ENCODE assay signal across 9 cellular contexts in genomic region chr4:185810746-185811508, GRCh38. TPM values are rescaled to one million over a fixed set of nuclear protein-coding genes. Genes with fewer than 3 reads are reported as not detected.
DNase-seq lines count a peak whose midpoint lies in the region; ATAC-seq, FAIRE-seq and TF ChIP-seq lines count a peak whose summit lies in the region.
"Had no signal": no experiment of that assay in that cellular context is flagged by ENCODE, and none has a peak within 500 bp of the region (broad histone marks: within the 10 kb centered on the region; RNA-seq: fewer than 3 reads in every experiment).

No MANE protein-coding gene starts in this region.

- H3K27ac ChIP-seq in HEK293 (ENCODE audit: extremely low read depth, low read depth, low read length) (peak overlapping the region; percentile 33; the same call in 1 of the 2 replicates), small intestine (ENCODE audit: low read depth in 1 of 2, low read length in 1 of 2) (no peak overlapping the region)

- H3K4me3 ChIP-seq in HEK293 (ENCODE audit: low read depth, low read length) (peak overlapping the region; percentile 59), kidney epithelial cell (ENCODE audit: low read depth, low read length) (peak overlapping the region; percentile 43), small intestine (ENCODE audit: low read depth in 1 of 2, low read length in 2 of 2) (peak overlapping the region in 1 of 2 donors; percentile 42)

- no peak for FAIRE-seq in small intestine (lab: Jason Lieb, UNC)

- 15 to 61% (median 29%) methylated on average over 13 of the region's 13 CpGs for WGBS in small intestine, 3 donors

- H3K4me1 ChIP-seq in HEK293 (ENCODE audit: control insufficient read depth, insufficient read depth, low read length) = peaks cover 4% of the 10 kb centered on the region; the same call in 1 of the 2 replicates
- no peaks in the 10 kb centered on the region for H3K4me1 ChIP-seq in small intestine (ENCODE audit: control insufficient read depth in 2 of 2, insufficient read depth in 1 of 2, low read depth in 1 of 2, low read length in 1 of 2)

- DNase-seq in astrocyte of the hippocampus (ENCODE audit: low read depth, low spot score) (peak; percentile 36), kidney epithelial cell (ENCODE audit: low read depth) (no peak), small intestine (peak; percentile 37), posterior vena cava (ENCODE audit: low spot score) (no peak), GOT3 (lab: John Stamatoyannopoulos, UW) (no peak), D341Med (ENCODE audit: low spot score) (no peak)
- DNase-seq: stimulated activated CD4-positive, alpha-beta T cell treated with anti-CD3 and anti-CD28 coated beads, Interleukin-15, amount 100 ng/mL, for 24 hours had no signal

- no peak for ATAC-seq in GM19467 (IDR thresholded peaks at IDR 0.05; ENCODE audit: unreplicated experiment)

- no peaks in the 10 kb centered on the region for H3K27me3 ChIP-seq in kidney epithelial cell (ENCODE audit: control insufficient read depth, insufficient read depth, low read length)
- H3K27me3 ChIP-seq in small intestine (ENCODE audit: control insufficient read depth in 2 of 2, insufficient read depth in 2 of 2, low read length in 2 of 2) = no peaks in the 10 kb centered on the region

- no peaks in the 10 kb centered on the region for H3K9me3 ChIP-seq in HEK293 (ENCODE audit: control insufficient read depth, insufficient read depth, low read depth, low read length)
- H3K9me3 ChIP-seq in small intestine (ENCODE audit: control insufficient read depth, low read depth) = no peaks in the 10 kb centered on the region

- POLR2A ChIA-PET in HEK293 (lab: Yijun Ruan, JAX) = no interaction called here

- intact Hi-C loops in posterior vena cava (cut with DNase I) = loop anchor here in 1 of 2 donors (2.0 kb wide), 1 partner anchor 56 kb away; no protein-coding TSS in a partner anchor

- no peaks in the 10 kb centered on the region for H3K36me3 ChIP-seq in HEK293 (ENCODE audit: control insufficient read depth in 2 of 2, insufficient read depth in 1 of 2, low read length in 2 of 2)
- H3K36me3 ChIP-seq in kidney epithelial cell (ENCODE audit: control insufficient read depth, insufficient read depth, low read length) = no peaks in the 10 kb centered on the region
- no peaks in the 10 kb centered on the region for H3K36me3 ChIP-seq in small intestine (ENCODE audit: control insufficient read depth in 2 of 2, insufficient read depth in 2 of 2, low read length in 2 of 2)

- CTCF ChIA-PET in HEK293 (lab: Yijun Ruan, JAX) = interaction anchor here (0.6 to 1.1 kb wide), 3 partner anchors 171 to 1066 kb away, joined by 3 to 4 read pairs (median 3); no protein-coding TSS in a partner anchor

- no peak for TF ChIP-seq CTCF in HEK293 (tag by site-specific recombination; IDR thresholded peaks at IDR 0.05)
- no peak for TF ChIP-seq CTCF in kidney epithelial cell (IDR thresholded peaks at IDR 0.05; ENCODE audit: insufficient read depth, low read length, poor library complexity, severe bottlenecking)

TF ChIP-seq in HEK293, 187 proteins besides CTCF, POLR2A, EP300 and RAD21:
- TF ChIP-seq ZNF174 (tag by site-specific recombination; IDR thresholded peaks at IDR 0.05) (no peak), MYNN (tag by site-specific recombination; IDR thresholded peaks at IDR 0.05; ENCODE audit: borderline replicate concordance) (peak; percentile 79), ZNF366 (tag by site-specific recombination; conservative IDR thresholded peaks at IDR 0.05) (no peak)

RNA-seq across cellular contexts. Expression of gene SORBS2, which starts 1.1 kb away (rescaled TPM):
- total RNA-seq in kidney epithelial cell (18.8 and 21.4 TPM in 2 replicates), posterior vena cava (100 to 1,000 TPM; 139 to 166 TPM)
- polyA plus RNA-seq in small intestine = 10 to 100 TPM in 1 of 3 donors, 1 to 10 TPM in 2; 1.6 to 27.6 (median 4.6) TPM

Comparison
In these comparisons a context has a peak if more than half of its experiments do, and no peak if none do; other contexts are left out.
1. DNase-seq: peak in astrocyte of the hippocampus (single experiment) and small intestine (single experiment); none in kidney epithelial cell (single experiment), posterior vena cava (single experiment), GOT3 (single experiment) and D341Med (single experiment).